Comparison of ENCODE assay signal across 24 cellular contexts in the genomic region with DNA sequence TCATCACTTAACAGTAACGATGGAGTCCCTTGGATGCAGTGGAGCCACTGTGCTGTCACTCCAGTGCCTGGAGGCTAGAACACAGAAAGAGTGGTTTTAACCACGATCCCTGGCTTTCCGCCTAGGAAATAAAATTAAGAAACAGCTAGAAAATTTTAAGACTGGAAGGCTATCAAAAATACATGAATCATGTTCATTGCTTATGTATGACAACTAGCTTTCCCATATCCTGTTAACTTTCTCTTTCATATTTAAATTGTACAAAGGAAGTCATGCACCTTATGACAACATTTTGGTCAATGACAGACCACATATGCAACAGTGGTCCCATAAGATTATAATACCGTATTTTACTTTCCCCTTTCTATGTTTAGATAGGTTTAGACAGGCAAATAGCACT.
"Had no signal": no experiment of that assay in that cellular context is flagged by ENCODE, and none has a peak within 500 bp of the region (broad histone marks: within the 10 kb centered on the region; RNA-seq: fewer than 3 reads in every experiment).

No MANE protein-coding gene starts in this region.

- DNase-seq: cortex of kidney; effector memory CD8-positive, alpha-beta T cell; erythroblast; esophagus squamous epithelium; foreskin fibroblast; gastrocnemius medialis; head of caudate nucleus; left ventricle myocardium superior; lower lobe of right lung; natural killer cell; occipital lobe; pancreas; right lobe of liver; small intestine; stimulated activated CD4-positive, alpha-beta T cell treated with anti-CD3 and anti-CD28 coated beads, Interleukin-12 subunit alpha, Interleukin-12 subunit beta, amount 100 ng/mL, for 4 hours; stimulated activated CD4-positive, alpha-beta T cell treated with anti-CD3 and anti-CD28 coated beads, Interleukin-2, amount 100 ng/mL, for 24 hours; stimulated activated CD4-positive, alpha-beta T cell treated with anti-CD3 and anti-CD28 coated beads, Interleukin-4, amount 100 ng/mL, for 24 hours; stimulated activated naive CD4-positive, alpha-beta T cell treated with Interleukin-2 at 50 U/mL for 16 hours; stomach; tibial artery; upper lobe of left lung had no signal

- H3K36me3 ChIP-seq: esophagus squamous epithelium, gastrocnemius medialis, lower lobe of right lung, pancreas, right lobe of liver, stomach, tibial artery, upper lobe of left lung had no signal

- H3K4me3 ChIP-seq: esophagus squamous epithelium, gastrocnemius medialis, lower lobe of right lung, pancreas, right lobe of liver, stomach, tibial artery, upper lobe of left lung had no signal

- H3K9me3 ChIP-seq: esophagus squamous epithelium, gastrocnemius medialis, lower lobe of right lung, pancreas, right lobe of liver, tibial artery, upper lobe of left lung had no signal

- H3K4me1 ChIP-seq: esophagus squamous epithelium, gastrocnemius medialis, lower lobe of right lung, pancreas, right lobe of liver, stomach, tibial artery, upper lobe of left lung had no signal

- H3K27ac ChIP-seq: esophagus squamous epithelium, gastrocnemius medialis, lower lobe of right lung, pancreas, right lobe of liver, stomach, tibial artery, upper lobe of left lung had no signal

- H3K27me3 ChIP-seq: esophagus squamous epithelium, gastrocnemius medialis, pancreas, right lobe of liver, stomach, tibial artery, upper lobe of left lung had no signal

- FAIRE-seq: endometrium, keratinocyte, pancreas, small intestine, urothelium cell line had no signal
